Comparison of ENCODE assay signal across 11 cellular contexts in the genomic region with DNA sequence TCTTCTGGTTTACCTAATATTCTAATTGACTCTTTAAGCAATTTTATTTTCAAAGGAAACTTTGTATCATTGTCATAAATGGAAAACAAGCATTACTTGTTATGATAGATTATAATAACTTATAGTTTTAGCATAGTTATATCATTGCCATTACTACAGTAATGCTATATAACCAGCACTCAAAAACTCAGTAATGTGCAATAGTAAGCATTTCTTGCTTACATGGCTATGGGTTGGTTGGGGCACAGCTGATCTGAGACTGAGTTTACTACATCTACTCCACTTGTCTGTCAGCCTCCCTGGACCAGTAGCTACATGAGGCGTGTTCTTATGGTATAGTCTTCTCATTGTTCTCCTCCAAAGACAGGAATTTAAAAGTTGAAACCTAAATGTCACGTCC.
"Had no signal": no experiment of that assay in that cellular context is flagged by ENCODE, and none has a peak within 500 bp of the region (broad histone marks: within the 10 kb centered on the region; RNA-seq: fewer than 3 reads in every experiment).

No MANE protein-coding gene starts in this region.

- H2AFZ ChIP-seq: GM23248, GM23338 had no signal

- DNase-seq: GM23248, GOT3, H7, H9, HCEC 1CT, HFFc6 had no signal

- H3K9me3 ChIP-seq: HAP-1 had no signal

- ATAC-seq: GM23338, HCT116 had no signal

- H3K27ac ChIP-seq: GM23248 had no signal

- FAIRE-seq: H1, H54 had no signal

- H3K4me3 ChIP-seq: GM23248, GM23338, HAP-1 had no signal

- H3K9ac ChIP-seq: GM23248 had no signal

- H3K36me3 ChIP-seq: HAP-1 had no signal

- H3K4me2 ChIP-seq: GM23338 had no signal

- H3K4me1 ChIP-seq: HAP-1 had no signal
